10 cellular contexts compared by ENCODE assay signal in genomic region chr5:59745422-59745863, GRCh38.
DNase-seq lines count a peak whose midpoint lies in the region; ATAC-seq, FAIRE-seq and TF ChIP-seq lines count a peak whose summit lies in the region.
"Had no signal": no experiment of that assay in that cellular context is flagged by ENCODE, and none has a peak within 500 bp of the region (broad histone marks: within the 10 kb centered on the region; RNA-seq: fewer than 3 reads in every experiment).

No MANE protein-coding gene starts in this region.

- CTCF ChIA-PET in activated CD8-positive, alpha-beta T cell treated with anti-CD3 and anti-CD28 coated beads for 36 hours (lab: Charles Lee) = interaction anchor here (1.5 kb wide), 1 partner anchor 65 kb away, joined by 4 read pairs; no protein-coding TSS in a partner anchor

- H3K4me3 ChIP-seq in LNCaP clone FGC (ENCODE audit: low read depth, low read length) (peak overlapping the region; percentile 25), subcutaneous abdominal adipose tissue (ENCODE audit: low read depth in 1 of 5, low read length in 5 of 5) (peak overlapping the region in 4 of 5 donors; percentile 34 to 61 (median 44))

- no peaks in the 10 kb centered on the region for H3K27me3 ChIP-seq in subcutaneous abdominal adipose tissue (ENCODE audit: control insufficient read depth in 5 of 5, insufficient read depth in 4 of 5, low read length in 5 of 5)

- no peaks in the 10 kb centered on the region for H3K9me3 ChIP-seq in subcutaneous abdominal adipose tissue (ENCODE audit: control insufficient read depth in 5 of 5, low read length in 5 of 5)

- no peaks in the 10 kb centered on the region for H3K36me3 Mint-ChIP-seq in activated CD8-positive, alpha-beta T cell treated with anti-CD3 and anti-CD28 coated beads for 36 hours (ENCODE audit: low read depth)
- H3K36me3 Mint-ChIP-seq: activated naive CD8-positive, alpha-beta T cell treated with anti-CD3 and anti-CD28 coated beads, Interleukin-2, amount 10 ng/mL, durations not matched to agents 7 days and 5 days had no signal

- intact Hi-C loops in activated CD8-positive, alpha-beta T cell treated with anti-CD3 and anti-CD28 coated beads for 36 hours (cut with micrococcal nuclease) = no loop called here

- peaks cover 2% of the 10 kb centered on the region for H3K27me3 Mint-ChIP-seq in activated CD8-positive, alpha-beta T cell treated with anti-CD3 and anti-CD28 coated beads for 36 hours

- DNase-seq in LNCaP clone FGC (ENCODE audit: low read depth) (peak; percentile 68), astrocyte of the hippocampus (ENCODE audit: low read depth, low spot score) (peak; percentile 75), left kidney (ENCODE audit: low read depth, low spot score) (peak; percentile 49), GM12892 (ENCODE audit: insufficient read length) (no peak)
- DNase-seq in activated CD8-positive, alpha-beta T cell treated with anti-CD3 and anti-CD28 coated beads for 36 hours = no peak
- DNase-seq: activated naive CD8-positive, alpha-beta T cell treated with anti-CD3 and anti-CD28 coated beads, Interleukin-2, amount 10 ng/mL, durations not matched to agents 7 days and 5 days; NCI-H1105 treated with DMSO at 0.1 percent for 48 hours had no signal

- H3K36me3 ChIP-seq in subcutaneous abdominal adipose tissue (ENCODE audit: control insufficient read depth in 5 of 5, insufficient read depth in 5 of 5, low read length in 5 of 5) = no peaks in the 10 kb centered on the region

- H3K4me3 Mint-ChIP-seq in activated CD8-positive, alpha-beta T cell treated with anti-CD3 and anti-CD28 coated beads for 36 hours = no peak overlapping the region
- H3K4me3 Mint-ChIP-seq: activated naive CD8-positive, alpha-beta T cell treated with anti-CD3 and anti-CD28 coated beads, Interleukin-2, amount 10 ng/mL, durations not matched to agents 7 days and 5 days had no signal

- no peak for TF ChIP-seq CTCF in LNCaP clone FGC (IDR thresholded peaks at IDR 0.05; ENCODE audit: control insufficient read depth, extremely low read depth, insufficient read depth)
- TF ChIP-seq CTCF in activated CD8-positive, alpha-beta T cell treated with anti-CD3 and anti-CD28 coated beads for 36 hours (IDR thresholded peaks at IDR 0.05) = no peak

- no peak overlapping the region for H3K27ac Mint-ChIP-seq in activated CD8-positive, alpha-beta T cell treated with anti-CD3 and anti-CD28 coated beads for 36 hours
- H3K27ac Mint-ChIP-seq: activated naive CD8-positive, alpha-beta T cell treated with anti-CD3 and anti-CD28 coated beads, Interleukin-2, amount 10 ng/mL, durations not matched to agents 7 days and 5 days had no signal

- H3K9me3 Mint-ChIP-seq in activated CD8-positive, alpha-beta T cell treated with anti-CD3 and anti-CD28 coated beads for 36 hours = no peaks in the 10 kb centered on the region
- H3K9me3 Mint-ChIP-seq: activated naive CD8-positive, alpha-beta T cell treated with anti-CD3 and anti-CD28 coated beads, Interleukin-2, amount 10 ng/mL, durations not matched to agents 7 days and 5 days had no signal

- no peak for FAIRE-seq in GM12892 (lab: Jason Lieb, UNC)

- H3K4me1 Mint-ChIP-seq in activated CD8-positive, alpha-beta T cell treated with anti-CD3 and anti-CD28 coated beads for 36 hours (ENCODE audit: low read depth) = no peaks in the 10 kb centered on the region
- H3K4me1 Mint-ChIP-seq: activated naive CD8-positive, alpha-beta T cell treated with anti-CD3 and anti-CD28 coated beads, Interleukin-2, amount 10 ng/mL, durations not matched to agents 7 days and 5 days had no signal

- peak overlapping the region; percentile 1 for H3K27ac ChIP-seq in subcutaneous abdominal adipose tissue (ENCODE audit: low read depth, low read length)

- ATAC-seq in HG02571 (IDR thresholded peaks at IDR 0.05; ENCODE audit: unreplicated experiment) = no peak
- ATAC-seq in activated CD8-positive, alpha-beta T cell treated with anti-CD3 and anti-CD28 coated beads for 36 hours = no peak
- no peak for ATAC-seq in GM21717 (IDR thresholded peaks at IDR 0.05; ENCODE audit: unreplicated experiment)

- no peak for TF ChIP-seq POLR2A in GM12892 (IDR thresholded peaks at IDR 0.05; ENCODE audit: low read depth, low read length)

- H3K4me1 ChIP-seq in subcutaneous abdominal adipose tissue (ENCODE audit: control insufficient read depth in 5 of 5, insufficient read depth in 5 of 5, low read length in 5 of 5) = peaks cover 0 to 10% (median 6%) of the 10 kb centered on the region in 5 donors

- H3K9ac ChIP-seq in subcutaneous abdominal adipose tissue (ENCODE audit: low read length in 5 of 5) = peak overlapping the region in 1 of 5 donors; percentile 49

- POLR2A ChIA-PET in activated CD8-positive, alpha-beta T cell treated with anti-CD3 and anti-CD28 coated beads for 36 hours (lab: Charles Lee) = no interaction called here

Comparison
In these comparisons a context has a peak if more than half of its experiments do, and no peak if none do; other contexts are left out.
1. DNase-seq: peak in LNCaP clone FGC (single experiment), astrocyte of the hippocampus (single experiment) and left kidney (single experiment); none in GM12892 (single experiment) and activated CD8-positive, alpha-beta T cell treated with anti-CD3 and anti-CD28 coated beads for 36 hours (single experiment).